9 cellular contexts compared by ENCODE assay signal in the genomic region with DNA sequence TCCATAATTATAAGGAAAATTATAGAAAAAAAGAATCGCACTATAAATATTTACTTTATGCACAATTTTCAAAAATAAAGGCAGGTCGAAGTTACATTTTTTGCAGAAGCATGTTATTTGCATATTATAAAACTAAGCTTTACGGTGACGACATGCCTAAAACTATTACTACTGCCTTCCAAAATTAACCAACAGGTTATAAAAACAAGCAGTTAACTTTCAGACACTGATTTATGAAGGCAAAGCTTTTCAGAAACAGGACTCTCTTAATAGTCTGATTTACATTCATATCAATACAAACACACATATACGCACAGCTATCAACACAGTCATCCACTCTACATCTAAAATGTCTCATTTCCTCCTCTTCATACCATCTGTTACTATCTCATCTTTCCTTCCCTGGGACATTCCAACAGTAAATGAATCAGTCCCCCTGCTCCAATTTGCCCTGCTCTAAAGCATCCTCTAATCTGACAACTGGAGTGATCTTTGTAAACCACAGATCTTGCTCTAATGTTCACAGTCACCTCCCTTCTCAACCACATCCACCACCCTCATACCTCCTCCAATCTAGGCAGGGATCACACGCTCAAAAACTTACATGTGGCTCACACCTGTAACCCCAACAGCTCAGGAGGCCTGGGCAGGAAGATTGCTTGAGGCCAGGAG. TPM values are rescaled to one million over a fixed set of nuclear protein-coding genes. Genes with fewer than 3 reads are reported as not detected.
DNase-seq lines count a peak whose midpoint lies in the region; ATAC-seq, FAIRE-seq and TF ChIP-seq lines count a peak whose summit lies in the region.
"Had no signal": no experiment of that assay in that cellular context is flagged by ENCODE, and none has a peak within 500 bp of the region (broad histone marks: within the 10 kb centered on the region; RNA-seq: fewer than 3 reads in every experiment).

No MANE protein-coding gene starts in this region.

- no peak overlapping the region for H3K4me3 ChIP-seq in HFF-Myc (replicated peaks; ENCODE audit: low read depth, low read length)
- no peak overlapping the region for H3K4me3 ChIP-seq in keratinocyte (ENCODE audit: control insufficient read depth in 2 of 3, extremely low read depth in 1 of 3, insufficient read depth in 2 of 3, low read depth in 1 of 3, low read length in 3 of 3)

- peaks cover 11% of the 10 kb centered on the region for H3K9me3 Mint-ChIP-seq in activated CD4-positive, alpha-beta T cell treated with anti-CD3 and anti-CD28 coated beads, Interleukin-2, amount 10 ng/mL, durations not matched to agents 7 days and 5 days

- peaks cover 24% of the 10 kb centered on the region for H3K4me1 ChIP-seq in keratinocyte (ENCODE audit: control insufficient read depth, extremely low read depth, insufficient read depth, low read length)

- no peak overlapping the region for H3K9ac ChIP-seq in keratinocyte (ENCODE audit: control insufficient read depth, extremely low read depth, insufficient read depth, low read length)

- no peaks in the 10 kb centered on the region for H3K27me3 ChIP-seq in keratinocyte (ENCODE audit: control insufficient read depth, extremely low read depth, insufficient read depth, low read length)

- peaks cover 0 to 12% of the 10 kb centered on the region in 2 experiments for H3K36me3 ChIP-seq in keratinocyte (ENCODE audit: control insufficient read depth in 2 of 2, extremely low read depth in 1 of 2, insufficient read depth in 2 of 2, low read length in 2 of 2)

- peak overlapping the region; percentile 15 for H3K27ac Mint-ChIP-seq in activated CD4-positive, alpha-beta T cell treated with anti-CD3 and anti-CD28 coated beads, Interleukin-2, amount 10 ng/mL, durations not matched to agents 7 days and 5 days

- H3K4me3 Mint-ChIP-seq in activated CD4-positive, alpha-beta T cell treated with anti-CD3 and anti-CD28 coated beads, Interleukin-2, amount 10 ng/mL, durations not matched to agents 7 days and 5 days, result no peak overlapping the region

- H3K9me3 ChIP-seq in keratinocyte (ENCODE audit: control insufficient read depth, low read depth, low read length), result no peaks in the 10 kb centered on the region

- no peak overlapping the region for H3K4me2 ChIP-seq in keratinocyte (ENCODE audit: control insufficient read depth, extremely low read depth, insufficient read depth, low read depth, low read length)

- H3K9me1 ChIP-seq in keratinocyte (ENCODE audit: control insufficient read depth, extremely low read depth, insufficient read depth, low read length), result no peaks in the 10 kb centered on the region

- no peak for TF ChIP-seq CTCF in HFF-Myc (IDR thresholded peaks at IDR 0.05; ENCODE audit: low read depth, low read length, missing control alignments)
- no peak for TF ChIP-seq CTCF in keratinocyte (optimal IDR thresholded peaks at IDR 0.05 in 1 of 3, IDR thresholded peaks at IDR 0.05 in 1 of 3, conservative IDR thresholded peaks at IDR 0.05 in 1 of 3; ENCODE audit: extremely low read depth in 1 of 3, insufficient read depth in 2 of 3, low read length in 3 of 3)

- CTCF ChIA-PET in activated CD4-positive, alpha-beta T cell treated with anti-CD3 and anti-CD28 coated beads, Interleukin-2, amount 10 ng/mL, durations not matched to agents 7 days and 5 days (lab: Charles Lee), result interaction anchor here (0.6 to 1.9 kb wide), 6 partner anchors 9 to 299 kb away, joined by 3 to 9 read pairs (median 4); a partner anchor contains a TSS

- H2AFZ ChIP-seq in keratinocyte (ENCODE audit: control insufficient read depth, low read length), result no peak overlapping the region

- ATAC-seq in HG03045 (IDR thresholded peaks at IDR 0.05; ENCODE audit: unreplicated experiment) (no peak), GM21526 (IDR thresholded peaks at IDR 0.05; ENCODE audit: low FRiP score, unreplicated experiment) (no peak)
- ATAC-seq: HCT116 had no signal

- H4K20me1 ChIP-seq in keratinocyte (ENCODE audit: control insufficient read depth, extremely low read depth, insufficient read depth, low read length), result no peaks in the 10 kb centered on the region

- dilution Hi-C loops in keratinocyte (cut with MboI; ENCODE audit: extremely low pct_ligation_motif_present, low sequenced_read_pairs), result no loop called here

- H3K4me1 Mint-ChIP-seq in activated CD4-positive, alpha-beta T cell treated with anti-CD3 and anti-CD28 coated beads, Interleukin-2, amount 10 ng/mL, durations not matched to agents 7 days and 5 days, result peaks cover 22% of the 10 kb centered on the region

- H3K79me2 ChIP-seq in keratinocyte (ENCODE audit: control insufficient read depth, insufficient read depth, low read length), result peaks cover 74% of the 10 kb centered on the region

- peak overlapping the region; percentile 18 for H3K27ac ChIP-seq in keratinocyte (ENCODE audit: control insufficient read depth, insufficient read depth, low read length)

- POLR2A ChIA-PET in activated CD4-positive, alpha-beta T cell treated with anti-CD3 and anti-CD28 coated beads, Interleukin-2, amount 10 ng/mL, durations not matched to agents 7 days and 5 days (lab: Charles Lee), result no interaction called here

- H3K27me3 Mint-ChIP-seq in activated CD4-positive, alpha-beta T cell treated with anti-CD3 and anti-CD28 coated beads, Interleukin-2, amount 10 ng/mL, durations not matched to agents 7 days and 5 days, result no peaks in the 10 kb centered on the region

- FAIRE-seq in keratinocyte (lab: Jason Lieb, UNC), result peak; percentile 94

- DNase-seq in ELR (ENCODE audit: low read depth), result peak; percentile 97
- DNase-seq in HFF-Myc (ENCODE audit: extremely low read depth, low read depth), result peak; percentile 94
- DNase-seq in activated CD4-positive, alpha-beta T cell treated with anti-CD3 and anti-CD28 coated beads, Interleukin-2, amount 10 ng/mL, durations not matched to agents 7 days and 5 days, result peak; percentile 46
- peak; percentile 84 for DNase-seq in keratinocyte (ENCODE audit: low read depth, low spot score)
- no peak for DNase-seq in NCI-H2227 treated with DMSO at 0.1 percent for 48 hours (lab: John Stamatoyannopoulos, UW)
- no peak for DNase-seq in HUDEP-2 (lab: John Stamatoyannopoulos, UW; ENCODE audit: unreplicated experiment in 76 of 76)

- peaks cover 37% of the 10 kb centered on the region for H3K36me3 Mint-ChIP-seq in activated CD4-positive, alpha-beta T cell treated with anti-CD3 and anti-CD28 coated beads, Interleukin-2, amount 10 ng/mL, durations not matched to agents 7 days and 5 days (ENCODE audit: low read depth)

RNA-seq across cellular contexts. Expression of a gene that starts 21.6 kb away (rescaled TPM):
- 10 to 100 TPM; 27.3 to 27.5 TPM for total RNA-seq in activated CD4-positive, alpha-beta T cell treated with anti-CD3 and anti-CD28 coated beads, Interleukin-2, amount 10 ng/mL, durations not matched to agents 7 days and 5 days
- polyA plus RNA-seq in keratinocyte, result 36.5 to 48.4 TPM (median 44.0 TPM) in 3 replicates
- polyA plus RNA-seq in keratinocyte (2011; ENCODE audit: low read depth), result 26.6 TPM
- polyA plus RNA-seq in keratinocyte (2011; cell fraction: cytosol; rRNA removed), result 34.3 and 54.3 TPM in 2 replicates
- polyA plus RNA-seq in keratinocyte (2011; cell fraction: nucleus; rRNA removed), result 40.9 and 43.3 TPM in 2 replicates
- polyA plus RNA-seq in keratinocyte (2012; ENCODE audit: low replicate concordance), result 28.3 and 28.4 TPM in 2 replicates
- 57.7 to 102 TPM (median 100 TPM) in 3 replicates for polyA minus RNA-seq in keratinocyte
- 58.7 TPM for polyA minus RNA-seq in keratinocyte (2011; cell fraction: cytosol; rRNA and poly(A)+ RNA removed)
- 35.9 and 69.2 TPM in 2 replicates for polyA minus RNA-seq in keratinocyte (2011; cell fraction: nucleus; rRNA and poly(A)+ RNA removed)

Comparison
In these comparisons a context has a peak if more than half of its experiments do, and no peak if none do; other contexts are left out.
1. DNase-seq: peak in ELR (single experiment), HFF-Myc (single experiment), activated CD4-positive, alpha-beta T cell treated with anti-CD3 and anti-CD28 coated beads, Interleukin-2, amount 10 ng/mL, durations not matched to agents 7 days and 5 days (single experiment) and keratinocyte (single experiment); none in NCI-H2227 treated with DMSO at 0.1 percent for 48 hours (single experiment) and HUDEP-2 (0 of 76).